ENCODE assay signal across 8 cellular contexts in the genomic region with DNA sequence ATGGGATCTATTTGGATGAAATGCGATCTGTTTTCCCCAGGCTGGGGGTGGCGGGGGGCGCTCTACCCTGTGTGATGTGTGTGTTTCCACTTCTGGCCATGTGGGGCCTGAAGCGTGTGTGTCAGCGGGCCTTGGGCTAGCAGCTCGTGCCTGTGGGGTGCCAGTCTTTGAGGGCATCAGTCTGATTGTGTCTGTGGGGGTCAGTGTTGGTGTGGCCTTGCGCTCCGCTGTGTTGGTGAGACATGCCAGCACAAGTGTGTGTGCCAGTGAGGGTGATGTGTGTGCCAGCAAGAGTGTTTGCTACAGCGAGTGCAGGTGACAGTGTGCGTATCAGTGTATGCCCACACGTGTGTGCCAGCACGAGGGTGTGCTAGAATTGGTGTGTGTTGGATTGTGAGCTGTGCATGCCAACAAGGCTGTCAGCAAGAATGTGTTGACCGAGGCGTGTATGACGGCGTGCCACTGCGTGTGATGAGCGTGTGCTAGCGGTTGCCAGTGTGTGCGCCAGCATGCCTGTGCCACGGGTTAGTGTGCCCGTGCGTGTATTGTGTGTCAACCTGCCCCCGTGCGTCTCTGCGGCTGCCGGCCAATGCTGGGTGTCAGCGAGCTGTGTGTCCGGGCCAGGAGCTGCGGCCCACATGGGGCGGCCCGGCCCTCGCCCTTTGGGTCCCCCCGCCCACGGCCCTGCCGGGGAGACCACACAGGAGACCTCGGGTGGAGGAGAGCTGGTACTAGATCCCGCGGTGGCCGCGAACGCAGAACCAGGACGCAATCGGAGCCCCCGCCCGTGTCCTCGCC. TPM values are rescaled to one million over a fixed set of nuclear protein-coding genes. Genes with fewer than 3 reads are reported as not detected.
DNase-seq lines count a peak whose midpoint lies in the region; ATAC-seq and TF ChIP-seq lines count a peak whose summit lies in the region.

No MANE protein-coding gene starts in this region.

- no peak for TF ChIP-seq POLR2A in testis (IDR thresholded peaks at IDR 0.05)

- peak overlapping the region; percentile 38; the same call in 1 of the 2 replicates for H2AFZ ChIP-seq in KMS-11 (ENCODE audit: low read depth)

- H3K36me3 ChIP-seq in CD4-positive, alpha-beta memory T cell (ENCODE audit: insufficient read depth, low read length), result no peaks in the 10 kb centered on the region
- H3K36me3 ChIP-seq in KMS-11 (ENCODE audit: insufficient read depth), result no peaks in the 10 kb centered on the region
- no peaks in the 10 kb centered on the region for H3K36me3 ChIP-seq in mucosa of descending colon (ENCODE audit: low read depth)
- no peaks in the 10 kb centered on the region for H3K36me3 ChIP-seq in testis (ENCODE audit: low read depth, missing control alignments)

- no peaks in the 10 kb centered on the region for H3K27me3 ChIP-seq in CD4-positive, alpha-beta memory T cell (ENCODE audit: insufficient read depth, low read length)
- H3K27me3 ChIP-seq in KMS-11 (ENCODE audit: insufficient read depth, low read depth) (no peaks in the 10 kb centered on the region), testis (no peaks in the 10 kb centered on the region)

- H3K79me2 ChIP-seq in KMS-11 (ENCODE audit: insufficient read depth, low read depth), result no peaks in the 10 kb centered on the region

- no peak overlapping the region for H3K9ac ChIP-seq in KMS-11

- CTCF ChIA-PET in CD4-positive, alpha-beta memory T cell (lab: Charles Lee; ENCODE audit: partially characterized antibody), result interaction anchor here (0.6 to 6.6 kb wide), 8 partner anchors 8 to 81 kb away, joined by 3 to 43 read pairs (median 4); no protein-coding TSS in a partner anchor

- H3K27ac ChIP-seq in CD4-positive, alpha-beta memory T cell (ENCODE audit: low read depth, low read length), result peak overlapping the region; percentile 75
- H3K27ac ChIP-seq in KMS-11 (no peak overlapping the region), testis (peak overlapping the region; percentile 64 to 90)

- H3K4me3 Mint-ChIP-seq in CD4-positive, alpha-beta memory T cell, result peak overlapping the region; percentile 86 to 96 (median 90)

- H3K9me3 ChIP-seq in CD4-positive, alpha-beta memory T cell (ENCODE audit: control insufficient read depth in 1 of 2, low read length in 2 of 2), result no peaks in the 10 kb centered on the region
- H3K9me3 ChIP-seq in mucosa of descending colon (no peaks in the 10 kb centered on the region), testis (no peaks in the 10 kb centered on the region)

- H3K4me3 ChIP-seq in CD4-positive, alpha-beta memory T cell (ENCODE audit: low read length in 2 of 2), result peak overlapping the region; percentile 24 to 46
- H3K4me3 ChIP-seq in KMS-11 (IDR thresholded peaks at IDR 0.05; ENCODE audit: insufficient read depth, low read depth, low read length) (no peak overlapping the region), mucosa of descending colon (peak overlapping the region; percentile 68), testis (peak overlapping the region; percentile 60 to 72)

- no peak overlapping the region for H3K4me2 ChIP-seq in KMS-11

- H3K9me3 Mint-ChIP-seq in CD4-positive, alpha-beta memory T cell, result no peaks in the 10 kb centered on the region

- intact Hi-C loops in CD4-positive, alpha-beta memory T cell (cut with micrococcal nuclease), result loop anchor here (2.0 kb wide), 1 partner anchor 22 kb away; no protein-coding TSS in a partner anchor
- intact Hi-C loops in mucosa of descending colon (cut with DNase I, micrococcal nuclease), result no loop called here
- intact Hi-C loops in testis (cut with DNase I; ENCODE audit: low total_unique reads), result no loop called here

- H3K27me3 Mint-ChIP-seq in CD4-positive, alpha-beta memory T cell, result no peaks in the 10 kb centered on the region

- peaks cover 0 to 12% of the 10 kb centered on the region in 2 donors for H3K36me3 Mint-ChIP-seq in CD4-positive, alpha-beta memory T cell

- peak; percentile 47 for ATAC-seq in mucosa of descending colon
- ATAC-seq in HG02885 (IDR thresholded peaks at IDR 0.05; ENCODE audit: poor library complexity, unreplicated experiment), result no peak

- peaks cover 45 to 78% (median 62%) of the 10 kb centered on the region in 4 donors for H3K4me1 Mint-ChIP-seq in CD4-positive, alpha-beta memory T cell

- H4K20me1 ChIP-seq in KMS-11 (ENCODE audit: insufficient read depth), result no peaks in the 10 kb centered on the region

- H3K4me1 ChIP-seq in CD4-positive, alpha-beta memory T cell (ENCODE audit: insufficient read depth, low read length), result peaks cover 59% of the 10 kb centered on the region
- H3K4me1 ChIP-seq in KMS-11 (ENCODE audit: low read depth, poor library complexity, severe bottlenecking) (no peaks in the 10 kb centered on the region), mucosa of descending colon (ENCODE audit: low read depth) (peaks cover 47% of the 10 kb centered on the region), testis (peaks cover 31% of the 10 kb centered on the region)

- peak overlapping the region; percentile 87 to 98 (median 93) for H3K27ac Mint-ChIP-seq in CD4-positive, alpha-beta memory T cell

- POLR2A ChIA-PET in CD4-positive, alpha-beta memory T cell (lab: Charles Lee; ENCODE audit: partially characterized antibody), result interaction anchor here (1.2 to 5.0 kb wide), 7 partner anchors 11 to 76 kb away, joined by 4 to 113 read pairs (median 9); partner anchors contain the start of gene RPS3

- no peak for TF ChIP-seq CTCF in KMS-11 (conservative IDR thresholded peaks at IDR 0.05; ENCODE audit: low read depth, low read length)
- TF ChIP-seq CTCF in mucosa of descending colon (IDR thresholded peaks at IDR 0.05), result no peak
- TF ChIP-seq CTCF in testis (IDR thresholded peaks at IDR 0.05), result no peak

- 8 to 13% methylated on average over 23 to 43 of the region's 47 CpGs for WGBS in testis, 2 donors

- DNase-seq in CD4-positive, alpha-beta memory T cell, result peak; percentile 38 to 71 (median 52)
- peak; percentile 36 for DNase-seq in activated CD4-positive, alpha-beta T cell treated with anti-CD3 and anti-CD28 coated beads, Interleukin-2, amount 50 U/mL, for 1 hour
- peak; percentile 17 for DNase-seq in effector CD8-positive, alpha-beta T cell (lab: John Stamatoyannopoulos, UW)
- DNase-seq in mucosa of descending colon (peak; percentile 60 to 85 (median 77)), testis (peak; percentile 51), GM19240 (ENCODE audit: insufficient read length, low spot score) (no peak)

RNA-seq across cellular contexts. Expression of gene ARRB1, which starts 0.5 kb away (rescaled TPM):
- 10 to 100 TPM; 45.0 to 47.5 TPM for total RNA-seq in CD4-positive, alpha-beta memory T cell
- 1 to 10 TPM; 6.6 to 7.9 TPM for polyA plus RNA-seq in CD4-positive, alpha-beta memory T cell
- 100 to 1,000 TPM in 2 of 3 donors, 10 to 100 TPM in 1; 76.7 to 128 (median 121) TPM for total RNA-seq in mucosa of descending colon
- total RNA-seq in testis, result 1 to 10 TPM; 8.4 to 8.5 TPM
- 9.8 TPM for polyA plus RNA-seq in testis (ENCODE audit: insufficient read depth, low read depth, low replicate concordance)

RNA-seq across cellular contexts. Expression of gene RPS3, which starts 48.4 kb away (rescaled TPM):
- 1,000 to 10,000 TPM; 4,846 to 5,053 TPM for total RNA-seq in CD4-positive, alpha-beta memory T cell
- 1,000 to 10,000 TPM; 5,445 to 5,812 TPM for polyA plus RNA-seq in CD4-positive, alpha-beta memory T cell
- total RNA-seq in mucosa of descending colon, result 1,000 to 10,000 TPM; 1,703 to 2,122 (median 2,056) TPM
- 100 to 1,000 TPM; 464 to 925 TPM for total RNA-seq in testis
- polyA plus RNA-seq in testis (ENCODE audit: insufficient read depth, low read depth, low replicate concordance), result 1,294 TPM

Comparison
In these comparisons a context has a peak if more than half of its experiments do, and no peak if none do; other contexts are left out.
1. RNA of gene ARRB1, which starts 0.5 kb away (total RNA-seq): 76.7 to 128 TPM in mucosa of descending colon and 45.0 to 47.5 TPM in CD4-positive, alpha-beta memory T cell; 8.4 to 8.5 TPM in testis; every median in the first group is over 4 times any median in the second.